13 cellular contexts compared by ENCODE assay signal in genomic region chr12:124709722-124710656, GRCh38.
A peak's percentile ranks its signal among the peaks of the same experiment; 100 is the strongest.
DNase-seq lines count a peak whose midpoint lies in the region; TF ChIP-seq lines count a peak whose summit lies in the region.
"Had no signal": no experiment of that assay in that cellular context is flagged by ENCODE, and none has a peak within 500 bp of the region (broad histone marks: within the 10 kb centered on the region; RNA-seq: fewer than 3 reads in every experiment).

No MANE protein-coding gene starts in this region.

- H3K4me2 ChIP-seq in fibroblast of lung (ENCODE audit: extremely low read depth, insufficient read depth, low read length), result no peak overlapping the region

- no peaks in the 10 kb centered on the region for H3K9me3 ChIP-seq in fibroblast of lung (ENCODE audit: control insufficient read depth, insufficient read depth, low read depth, low read length)
- H3K9me3 ChIP-seq in sigmoid colon, result peaks cover 0 to 7% (median under 1%) of the 10 kb centered on the region in 4 donors

- TF ChIP-seq EP300 in sigmoid colon (IDR thresholded peaks at IDR 0.05), result no peak

- H3K79me2 ChIP-seq in fibroblast of lung (ENCODE audit: control insufficient read depth, insufficient read depth, low read length), result no peaks in the 10 kb centered on the region

- peak; percentile 27 for DNase-seq in DMS153 (lab: John Stamatoyannopoulos, UW)
- no peak for DNase-seq in DMS153 treated with DMSO at 0.1 percent for 48 hours (lab: John Stamatoyannopoulos, UW; ENCODE audit: unreplicated experiment)
- peak; percentile 55 for DNase-seq in RPMI8226
- peak; percentile 74 to 81 for DNase-seq in fibroblast of lung (ENCODE audit: low read depth in 2 of 2)
- no peak for DNase-seq in sigmoid colon
- DNase-seq in head of caudate nucleus, result no peak
- DNase-seq in stimulated activated CD4-positive, alpha-beta T cell treated with anti-CD3 and anti-CD28 coated beads, Interleukin-4, amount 100 ng/mL, for 4 hours, result no peak
- no peak for DNase-seq in activated CD4-positive, CD25-positive, alpha-beta regulatory T cell (lab: John Stamatoyannopoulos, UW)
- DNase-seq: anterior cingulate cortex, NCI-H2081 treated with DMSO at 0.1 percent for 48 hours, retina had no signal

- no peaks in the 10 kb centered on the region for H4K20me1 ChIP-seq in fibroblast of lung (ENCODE audit: control insufficient read depth, extremely low read depth, insufficient read depth, low read length)

- no peak overlapping the region for H3K9ac ChIP-seq in fibroblast of lung (ENCODE audit: insufficient read depth, low read length)

- H3K4me1 ChIP-seq in fibroblast of lung (ENCODE audit: control insufficient read depth, extremely low read depth, insufficient read depth, low read length) (peaks cover 5% of the 10 kb centered on the region), sigmoid colon (peaks cover 0 to 34% (median 28%) of the 10 kb centered on the region in 4 donors)

- H3K27ac ChIP-seq in fibroblast of lung (ENCODE audit: insufficient read depth, low read length) (no peak overlapping the region), sigmoid colon (peak overlapping the region in 3 of 4 donors; percentile 15 to 65 (median 47))
- H3K27ac ChIP-seq: 22Rv1, RWPE1 had no signal

- H3K4me3 ChIP-seq in fibroblast of lung (replicated peaks in 1 of 4; ENCODE audit: control extremely low read depth in 1 of 4, insufficient read depth in 1 of 4, low read depth in 3 of 4, low read length in 4 of 4) (no peak overlapping the region), sigmoid colon (no peak overlapping the region)

- H3K27me3 ChIP-seq in fibroblast of lung (ENCODE audit: control insufficient read depth, insufficient read depth, low read length) (no peaks in the 10 kb centered on the region), sigmoid colon (no peaks in the 10 kb centered on the region)

- TF ChIP-seq CTCF in fibroblast of lung (conservative IDR thresholded peaks at IDR 0.05 in 1 of 2, IDR thresholded peaks at IDR 0.05 in 1 of 2; ENCODE audit: low read depth in 1 of 2, low read length in 2 of 2) (peak; percentile 35 to 38), sigmoid colon (IDR thresholded peaks at IDR 0.05) (no peak)

- intact Hi-C loops in sigmoid colon (cut with DNase I) (no loop called here), head of caudate nucleus (cut with DNase I) (no loop called here)

- no peaks in the 10 kb centered on the region for H3K36me3 ChIP-seq in fibroblast of lung (ENCODE audit: control insufficient read depth, insufficient read depth, low read length)
- H3K36me3 ChIP-seq in sigmoid colon, result no peaks in the 10 kb centered on the region

- no peak for TF ChIP-seq POLR2A in sigmoid colon (IDR thresholded peaks at IDR 0.05)

- 81 to 86% methylated on average over 8 of the region's 8 CpGs for WGBS in sigmoid colon, 2 donors

- H2AFZ ChIP-seq in fibroblast of lung (ENCODE audit: low read length), result no peak overlapping the region

Comparison
In these comparisons a context has a peak if more than half of its experiments do, and no peak if none do; other contexts are left out.
1. DNase-seq: peak in DMS153 (single experiment), RPMI8226 (single experiment) and fibroblast of lung (2 of 2); none in DMS153 treated with DMSO at 0.1 percent for 48 hours (single experiment), sigmoid colon (single experiment), head of caudate nucleus (0 of 42), stimulated activated CD4-positive, alpha-beta T cell treated with anti-CD3 and anti-CD28 coated beads, Interleukin-4, amount 100 ng/mL, for 4 hours (0 of 2) and activated CD4-positive, CD25-positive, alpha-beta regulatory T cell (0 of 4).
2. CTCF ChIP-seq: peak in fibroblast of lung (2 of 2); none in sigmoid colon (0 of 4).